Comparison of ENCODE assay signal across 13 cellular contexts in the genomic region with DNA sequence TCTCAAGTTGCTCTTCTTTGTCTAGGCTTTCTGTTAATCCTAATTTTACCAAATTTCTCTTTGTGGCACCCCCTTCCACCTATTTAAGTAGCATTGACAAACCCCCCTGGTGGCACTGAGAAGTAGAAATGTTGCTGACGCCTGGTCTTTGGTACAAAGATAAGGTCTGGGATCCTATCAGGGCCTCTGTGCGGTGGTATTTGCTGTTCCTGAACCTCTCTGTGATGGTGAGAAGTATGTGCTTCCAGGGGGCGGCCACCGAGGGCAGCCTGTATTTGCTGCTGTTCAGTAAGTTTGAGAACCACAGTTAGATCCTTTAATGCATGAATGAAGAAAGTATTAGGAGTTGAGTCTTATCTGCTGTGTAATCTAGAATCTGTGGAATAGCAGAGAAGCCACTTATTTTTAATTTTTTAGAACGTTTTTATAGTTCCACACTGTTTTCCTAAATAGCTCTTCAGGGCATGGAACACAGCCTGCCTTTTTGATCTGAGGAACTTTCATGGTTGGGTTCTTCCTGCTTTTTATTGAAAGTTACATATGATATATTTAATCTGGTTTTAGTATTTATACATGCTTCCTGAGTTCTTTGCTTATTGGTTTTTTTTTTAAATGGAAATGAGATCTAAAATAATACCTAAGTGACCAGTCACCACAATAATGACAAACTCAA.
DNase-seq lines count a peak whose midpoint lies in the region; FAIRE-seq and TF ChIP-seq lines count a peak whose summit lies in the region.
"Had no signal": no experiment of that assay in that cellular context is flagged by ENCODE, and none has a peak within 500 bp of the region (broad histone marks: within the 10 kb centered on the region; RNA-seq: fewer than 3 reads in every experiment).

No MANE protein-coding gene starts in this region.

- WGBS in transverse colon (ENCODE audit: low coverage in 1 of 2), 2 donors, result 58 to 67% methylated on average over 3 to 5 of the region's 5 CpGs
- 45 to 56% (median 49%) methylated on average over 5 of the region's 5 CpGs for WGBS in spleen, 5 donors

- H3K9ac ChIP-seq in BLaER1 treated with 17β-estradiol and CSF1 and Interleukin-3, amounts not matched to agents 10 nM and 100 nM, result peak overlapping the region in 3 of 11 experiments; percentile 3 to 20 (median 9); a peak in 2 of 22 replicates
- peak overlapping the region; percentile 82 for H3K9ac ChIP-seq in astrocyte (ENCODE audit: low read length)

- in situ Hi-C loops in transverse colon (cut with MboI; ENCODE audit: low pct_ligation_motif_present in 1 of 4, low pct_unique_long_range_greater_than_20kb in 1 of 4, low sequenced_read_pairs in 3 of 4), result loop anchor here (5.0 to 25.0 kb wide), 4 partner anchors 123 to 163 kb away; partner anchors contain the start of gene TRIO (in 2 of the 4)

- H3K27me3 Mint-ChIP-seq in astrocyte (ENCODE audit: low read depth, unreplicated experiment), result no peaks in the 10 kb centered on the region

- no peak for TF ChIP-seq EP300 in transverse colon (IDR thresholded peaks at IDR 0.05; ENCODE audit: low read depth)

- H3K27ac Mint-ChIP-seq in astrocyte (ENCODE audit: unreplicated experiment), result peak overlapping the region; percentile 97
- H3K27ac Mint-ChIP-seq: CD4-positive, alpha-beta memory T cell had no signal

- no peak overlapping the region for H2AFZ ChIP-seq in astrocyte (ENCODE audit: low read depth, low read length)

- H3K4me1 Mint-ChIP-seq in astrocyte (ENCODE audit: low read depth, unreplicated experiment), result peaks cover 82% of the 10 kb centered on the region

- intact Hi-C loops in transverse colon (cut with DNase I; ENCODE audit: low total_unique reads) (loop anchor here (5.0 kb wide), 2 partner anchors 125 to 160 kb away; partner anchors contain the start of gene TRIO), spleen (cut with DNase I; ENCODE audit: low total_unique reads) (loop anchor here (5.0 to 10.0 kb wide), 3 partner anchors 53 to 160 kb away; partner anchors contain the start of gene TRIO)

- peaks cover 0 to 16% (median 7%) of the 10 kb centered on the region in 11 experiments; a peak in 11 of 22 replicates for H3K36me3 ChIP-seq in BLaER1 treated with 17β-estradiol and CSF1 and Interleukin-3, amounts not matched to agents 10 nM and 100 nM
- H3K36me3 ChIP-seq in astrocyte (ENCODE audit: insufficient read depth, low read length), result peaks cover 18% of the 10 kb centered on the region
- H3K36me3 ChIP-seq in transverse colon, result no peaks in the 10 kb centered on the region
- H3K36me3 ChIP-seq in spleen, result peaks cover 0 to 14% (median 5%) of the 10 kb centered on the region in 6 donors

- no peaks in the 10 kb centered on the region for H3K9me3 Mint-ChIP-seq in astrocyte (ENCODE audit: unreplicated experiment)
- H3K9me3 Mint-ChIP-seq: CD4-positive, alpha-beta memory T cell had no signal

- peak; percentile 4 for TF ChIP-seq CTCF in astrocyte (IDR thresholded peaks at IDR 0.05; ENCODE audit: insufficient read depth, low read depth, low read length)
- no peak for TF ChIP-seq CTCF in transverse colon (IDR thresholded peaks at IDR 0.05)
- TF ChIP-seq CTCF in spleen (IDR thresholded peaks at IDR 0.05 in 8 of 11, conservative IDR thresholded peaks at IDR 0.05 in 3 of 11), result no peak

- no peaks in the 10 kb centered on the region for H3K9me3 ChIP-seq in BLaER1 treated with 17β-estradiol and CSF1 and Interleukin-3, amounts not matched to agents 10 nM and 100 nM (replicated peaks in 1 of 11)
- H3K9me3 ChIP-seq in astrocyte (ENCODE audit: insufficient read depth, low read depth, low read length), result no peaks in the 10 kb centered on the region
- no peaks in the 10 kb centered on the region for H3K9me3 ChIP-seq in transverse colon
- H3K9me3 ChIP-seq in spleen, result no peaks in the 10 kb centered on the region

- no peaks in the 10 kb centered on the region for H3K27me3 ChIP-seq in BLaER1 treated with 17β-estradiol and CSF1 and Interleukin-3, amounts not matched to agents 10 nM and 100 nM
- H3K27me3 ChIP-seq in astrocyte (ENCODE audit: insufficient read depth, low read length) (no peaks in the 10 kb centered on the region), transverse colon (no peaks in the 10 kb centered on the region), spleen (replicated peaks in 1 of 7) (no peaks in the 10 kb centered on the region)

- no peaks in the 10 kb centered on the region for H3K36me3 Mint-ChIP-seq in astrocyte (ENCODE audit: low read depth, unreplicated experiment)
- H3K36me3 Mint-ChIP-seq: CD4-positive, alpha-beta memory T cell had no signal

- peak overlapping the region; percentile 10 to 91 (median 69); a peak in 21 of 22 replicates for H3K4me2 ChIP-seq in BLaER1 treated with 17β-estradiol and CSF1 and Interleukin-3, amounts not matched to agents 10 nM and 100 nM
- H3K4me2 ChIP-seq in astrocyte (ENCODE audit: low read length), result peak overlapping the region; percentile 42

- no peak overlapping the region for H3K4me3 ChIP-seq in BLaER1 treated with 17β-estradiol and CSF1 and Interleukin-3, amounts not matched to agents 10 nM and 100 nM
- H3K4me3 ChIP-seq in astrocyte (ENCODE audit: insufficient read depth, low read depth, low read length) (no peak overlapping the region), transverse colon (no peak overlapping the region), spleen (no peak overlapping the region)

- DNase-seq in HuH-7 (ENCODE audit: low spot score), result peak; percentile 21
- DNase-seq in astrocyte (ENCODE audit: low read depth), result peak; percentile 50
- peak; percentile 34 to 38 for DNase-seq in lung microvascular endothelial cell (ENCODE audit: low read depth in 2 of 2)
- no peak for DNase-seq in stimulated activated naive CD4-positive, alpha-beta T cell treated with Interleukin-2 at 50 U/mL for 16 hours (lab: John Stamatoyannopoulos, UW)
- DNase-seq in transverse colon, result no peak
- DNase-seq in spleen, result no peak
- no peak for DNase-seq in Ammon's horn (ENCODE audit: low spot score)
- DNase-seq: activated CD4-positive, alpha-beta T cell treated with anti-CD3 and anti-CD28 coated beads, Interleukin-2, amount 50 U/mL, for 1 hour; activated gamma-delta T cell treated with Interleukin-2 at 50 U/mL for 16 hours; CD4-positive, alpha-beta memory T cell; NCI-H2029 had no signal

- H3K27ac ChIP-seq in BLaER1 treated with 17β-estradiol and CSF1 and Interleukin-3, amounts not matched to agents 10 nM and 100 nM, result peak overlapping the region in 4 of 11 experiments; percentile 4 to 36 (median 6); a peak in 4 of 22 replicates
- H3K27ac ChIP-seq in astrocyte (ENCODE audit: low read depth, low read length), result peak overlapping the region; percentile 98
- H3K27ac ChIP-seq in transverse colon, result peak overlapping the region in 2 of 4 donors; percentile 65 to 74
- H3K27ac ChIP-seq in spleen, result no peak overlapping the region

- H3K79me2 ChIP-seq in astrocyte (ENCODE audit: insufficient read depth, low read length), result peaks cover 98% of the 10 kb centered on the region

- H3K4me1 ChIP-seq in BLaER1 treated with 17β-estradiol and CSF1 and Interleukin-3, amounts not matched to agents 10 nM and 100 nM, result peaks cover 67 to 100% (median 93%) of the 10 kb centered on the region in 10 experiments
- peaks cover 82% of the 10 kb centered on the region for H3K4me1 ChIP-seq in astrocyte (ENCODE audit: insufficient read depth, low read length)
- H3K4me1 ChIP-seq in transverse colon, result peaks cover 19 to 62% (median 40%) of the 10 kb centered on the region in 4 donors
- H3K4me1 ChIP-seq in spleen, result peaks cover 24 to 74% (median 43%) of the 10 kb centered on the region in 6 donors

- TF ChIP-seq POLR2A in transverse colon (IDR thresholded peaks at IDR 0.05) (no peak), spleen (IDR thresholded peaks at IDR 0.05) (no peak)

- H4K20me1 ChIP-seq in BLaER1 treated with 17β-estradiol and CSF1 and Interleukin-3, amounts not matched to agents 10 nM and 100 nM, result peaks cover 54 to 96% (median 84%) of the 10 kb centered on the region in 11 experiments
- H4K20me1 ChIP-seq in astrocyte (ENCODE audit: insufficient read depth, low read length), result peaks cover 27% of the 10 kb centered on the region

- no peak for FAIRE-seq in astrocyte (lab: Jason Lieb, UNC)
- FAIRE-seq: GM12892 had no signal

- peak overlapping the region; percentile 34 for H3K4me3 Mint-ChIP-seq in astrocyte (ENCODE audit: unreplicated experiment)
- H3K4me3 Mint-ChIP-seq: CD4-positive, alpha-beta memory T cell had no signal

Comparison
In these comparisons a context has a peak if more than half of its experiments do, and no peak if none do; other contexts are left out.
1. DNase-seq: peak in HuH-7 (single experiment), astrocyte (single experiment) and lung microvascular endothelial cell (2 of 2); none in stimulated activated naive CD4-positive, alpha-beta T cell treated with Interleukin-2 at 50 U/mL for 16 hours (single experiment), transverse colon (single experiment), spleen (single experiment) and Ammon's horn (single experiment).